ENCODE assay signal across 8 cellular contexts in the genomic region with DNA sequence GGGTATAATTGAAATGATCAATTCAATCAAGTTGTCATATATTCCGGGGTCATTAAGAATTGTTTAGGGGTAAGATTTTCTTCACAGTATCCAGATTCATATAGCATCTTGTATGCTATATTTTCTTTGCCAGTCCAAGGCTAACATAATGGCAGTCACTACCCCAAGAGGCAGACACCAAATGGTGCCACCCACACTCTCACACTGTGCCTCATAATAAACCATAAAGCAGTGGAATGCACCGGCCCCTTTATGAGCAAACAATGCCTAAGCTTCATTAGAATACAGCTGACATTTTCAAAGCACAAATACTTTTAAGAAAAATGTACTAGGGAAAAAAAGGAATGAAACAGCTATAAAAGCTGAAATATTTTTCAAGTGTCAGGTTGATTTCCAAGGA.
A peak's percentile ranks its signal among the peaks of the same experiment; 100 is the strongest.
DNase-seq lines count a peak whose midpoint lies in the region; ATAC-seq and TF ChIP-seq lines count a peak whose summit lies in the region.

No MANE protein-coding gene starts in this region.

- H3K4me1 ChIP-seq in ovary (ENCODE audit: insufficient read depth): peaks cover 1% of the 10 kb centered on the region

- no peaks in the 10 kb centered on the region for H3K9me3 ChIP-seq in ovary

- peak; percentile 36 for DNase-seq in DMS153 treated with DMSO at 0.1 percent for 48 hours (lab: John Stamatoyannopoulos, UW; ENCODE audit: unreplicated experiment)
- DNase-seq in KG1 (lab: John Stamatoyannopoulos, UW): peak; percentile 23
- peak; percentile 17 for DNase-seq in fibroblast of the aortic adventitia (ENCODE audit: low read depth)
- no peak for DNase-seq in ovary
- no peak for DNase-seq in epidermal melanocyte (ENCODE audit: insufficient read length, low spot score)

- TF ChIP-seq EP300 in ovary (IDR thresholded peaks at IDR 0.05): no peak

- H3K27me3 ChIP-seq in ovary: no peaks in the 10 kb centered on the region

- no peaks in the 10 kb centered on the region for H3K36me3 ChIP-seq in ovary

- ATAC-seq in GM19455 (IDR thresholded peaks at IDR 0.05; ENCODE audit: unreplicated experiment): peak; percentile 52
- no peak for ATAC-seq in HG03045 (IDR thresholded peaks at IDR 0.05; ENCODE audit: unreplicated experiment)

- no peak overlapping the region for H3K27ac ChIP-seq in ovary

- intact Hi-C loops in ovary (cut with DNase I): no loop called here

- H3K4me3 ChIP-seq in WI38 (ENCODE audit: low read depth, low read length) (peak overlapping the region; percentile 64), fibroblast of the aortic adventitia (ENCODE audit: low read depth, low read length) (peak overlapping the region; percentile 69), ovary (peak overlapping the region; percentile 37)

- WGBS in ovary, 3 donors: 0 to 1% (median 1%) methylated on average over 2 of the region's 2 CpGs

- no peak for TF ChIP-seq CTCF in WI38 (IDR thresholded peaks at IDR 0.05; ENCODE audit: low read depth, low read length)
- no peak for TF ChIP-seq CTCF in fibroblast of the aortic adventitia (IDR thresholded peaks at IDR 0.05; ENCODE audit: insufficient read depth, low read length)
- TF ChIP-seq CTCF in ovary (IDR thresholded peaks at IDR 0.05): no peak

- no peak for TF ChIP-seq POLR2A in ovary (IDR thresholded peaks at IDR 0.05)

Comparison
In these comparisons a context has a peak if more than half of its experiments do, and no peak if none do; other contexts are left out.
1. DNase-seq: peak in DMS153 treated with DMSO at 0.1 percent for 48 hours (single experiment), KG1 (single experiment) and fibroblast of the aortic adventitia (single experiment); none in ovary (0 of 5) and epidermal melanocyte (single experiment).
2. Peak in every context shown above with its lines, with median percentiles within 50 percentile points of each other: H3K4me3 ChIP-seq.